ENCODE assay signal across 12 cellular contexts in genomic region chr5:131279209-131279608, GRCh38. TPM values are rescaled to one million over a fixed set of nuclear protein-coding genes. Genes with fewer than 3 reads are reported as not detected.
A peak's percentile ranks its signal among the peaks of the same experiment; 100 is the strongest.
DNase-seq lines count a peak whose midpoint lies in the region; ATAC-seq and TF ChIP-seq lines count a peak whose summit lies in the region.
"Had no signal": no experiment of that assay in that cellular context is flagged by ENCODE, and none has a peak within 500 bp of the region (broad histone marks: within the 10 kb centered on the region; RNA-seq: fewer than 3 reads in every experiment).

No MANE protein-coding gene starts in this region.

- H3K27ac Mint-ChIP-seq in effector memory CD8-positive, alpha-beta T cell: peak overlapping the region; percentile 93 to 98

- DNase-seq in GM06990 (ENCODE audit: extremely low read depth, insufficient read length): peak; percentile 62
- peak; percentile 33 for DNase-seq in MV-4-11 (lab: John Stamatoyannopoulos, UW)
- DNase-seq in effector memory CD8-positive, alpha-beta T cell: no peak
- DNase-seq in NCI-H1694 treated with DMSO at 0.1 percent for 48 hours (lab: John Stamatoyannopoulos, UW): no peak
- DNase-seq in EL: no peak
- no peak for DNase-seq in AML-193 (lab: John Stamatoyannopoulos, UW)
- DNase-seq: DMS79; stimulated activated CD4-positive, alpha-beta T cell treated with anti-CD3 and anti-CD28 coated beads, Interleukin-15, amount 100 ng/mL, for 24 hours had no signal

- peaks cover 67% of the 10 kb centered on the region for H3K36me3 Mint-ChIP-seq in effector memory CD8-positive, alpha-beta T cell (ENCODE audit: insufficient read depth)

- H3K4me3 Mint-ChIP-seq in effector memory CD8-positive, alpha-beta T cell: peak overlapping the region; percentile 66 to 77

- H3K4me3 ChIP-seq in GM06990 (replicated peaks; ENCODE audit: low read depth, low read length) (peak overlapping the region; percentile 30; the same call in 1 of the 2 replicates), gastroesophageal sphincter (no peak overlapping the region)
- H3K4me3 ChIP-seq: coronary artery had no signal

- ATAC-seq in GM21367 (IDR thresholded peaks at IDR 0.05; ENCODE audit: unreplicated experiment): peak; percentile 28
- ATAC-seq in effector memory CD8-positive, alpha-beta T cell (replicated peaks): no peak
- no peak for ATAC-seq in gastroesophageal sphincter
- ATAC-seq: Right ventricle myocardium inferior had no signal

- H3K36me3 ChIP-seq in GM06990 (ENCODE audit: control insufficient read depth, insufficient read depth, low read length): no peaks in the 10 kb centered on the region
- H3K36me3 ChIP-seq in gastroesophageal sphincter: no peaks in the 10 kb centered on the region

- H3K4me1 Mint-ChIP-seq in effector memory CD8-positive, alpha-beta T cell (ENCODE audit: low read depth in 2 of 2): peaks cover 54 to 76% of the 10 kb centered on the region in 2 donors

- H3K9me3 ChIP-seq in gastroesophageal sphincter: no peaks in the 10 kb centered on the region

- peaks cover 0 to 31% (median 0%) of the 10 kb centered on the region in 3 donors for H3K4me1 ChIP-seq in gastroesophageal sphincter

- 68 to 88% methylated on average over 1 of the region's 1 CpG for WGBS in gastroesophageal sphincter (ENCODE audit: low coverage in 1 of 2), 2 donors

- H3K27me3 Mint-ChIP-seq in effector memory CD8-positive, alpha-beta T cell: no peaks in the 10 kb centered on the region

- TF ChIP-seq EP300 in gastroesophageal sphincter (IDR thresholded peaks at IDR 0.05): no peak

- H3K27me3 ChIP-seq in GM06990 (replicated peaks; ENCODE audit: control insufficient read depth, insufficient read depth, low read length): no peaks in the 10 kb centered on the region
- no peaks in the 10 kb centered on the region for H3K27me3 ChIP-seq in gastroesophageal sphincter

- TF ChIP-seq CTCF in GM06990 (IDR thresholded peaks at IDR 0.05; ENCODE audit: insufficient read depth, low read length, poor library complexity, severe bottlenecking) (no peak), gastroesophageal sphincter (IDR thresholded peaks at IDR 0.05) (no peak)

- no peak for TF ChIP-seq POLR2A in gastroesophageal sphincter (IDR thresholded peaks at IDR 0.05)

- no peaks in the 10 kb centered on the region for H3K9me3 Mint-ChIP-seq in effector memory CD8-positive, alpha-beta T cell

- no peak overlapping the region for H3K27ac ChIP-seq in gastroesophageal sphincter
- H3K27ac ChIP-seq: coronary artery had no signal

RNA-seq across cellular contexts. Expression of gene CDC42SE2, which starts 15.4 kb away (rescaled TPM):
- 10 to 100 TPM; 25.2 to 38.7 (median 30.1) TPM for total RNA-seq in gastroesophageal sphincter

Comparison
In these comparisons a context has a peak if more than half of its experiments do, and no peak if none do; other contexts are left out.
1. DNase-seq: peak in GM06990 (single experiment) and MV-4-11 (single experiment); none in effector memory CD8-positive, alpha-beta T cell (0 of 3), NCI-H1694 treated with DMSO at 0.1 percent for 48 hours (single experiment), EL (single experiment) and AML-193 (0 of 2).